20 cellular contexts compared by ENCODE assay signal in the genomic region with DNA sequence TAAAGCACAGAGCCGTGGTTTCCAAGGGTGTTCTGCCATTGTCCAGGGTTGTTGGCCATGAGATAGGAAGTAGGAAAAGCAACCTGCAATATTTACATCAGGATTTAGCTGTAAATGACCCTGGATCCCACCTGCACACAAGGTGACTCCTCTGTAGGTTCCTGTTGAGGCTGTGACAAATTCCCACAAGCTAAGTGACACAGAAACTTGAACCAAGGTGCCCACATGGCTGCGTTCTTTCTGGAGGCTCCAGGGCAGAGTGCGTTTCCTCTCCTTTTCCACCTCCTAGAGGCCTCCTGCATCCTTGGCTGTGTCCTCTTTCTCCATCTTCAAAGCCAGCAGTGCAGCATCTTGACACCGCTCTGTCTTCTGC. TPM values are rescaled to one million over a fixed set of nuclear protein-coding genes. Genes with fewer than 3 reads are reported as not detected.
A peak's percentile ranks its signal among the peaks of the same experiment; 100 is the strongest.
DNase-seq lines count a peak whose midpoint lies in the region; ATAC-seq and TF ChIP-seq lines count a peak whose summit lies in the region.
"Had no signal": no experiment of that assay in that cellular context is flagged by ENCODE, and none has a peak within 500 bp of the region (broad histone marks: within the 10 kb centered on the region; RNA-seq: fewer than 3 reads in every experiment).

No MANE protein-coding gene starts in this region.

- H3K4me1 Mint-ChIP-seq in activated T-helper 17 cell treated with anti-CD3 and anti-CD28 coated beads, Interleukin-2, amount 50 U/mL, for 72 hours: peaks cover 5% of the 10 kb centered on the region
- H3K4me1 Mint-ChIP-seq in endothelial cell (ENCODE audit: unreplicated experiment) (no peaks in the 10 kb centered on the region), osteocyte (ENCODE audit: unreplicated experiment) (no peaks in the 10 kb centered on the region)
- H3K4me1 Mint-ChIP-seq: CD4-positive, alpha-beta memory T cell had no signal

- H3K27me3 Mint-ChIP-seq in activated T-helper 17 cell treated with anti-CD3 and anti-CD28 coated beads, Interleukin-2, amount 50 U/mL, for 72 hours: no peaks in the 10 kb centered on the region
- H3K27me3 Mint-ChIP-seq in endothelial cell (ENCODE audit: unreplicated experiment): peaks cover 16% of the 10 kb centered on the region
- no peaks in the 10 kb centered on the region for H3K27me3 Mint-ChIP-seq in osteocyte (ENCODE audit: unreplicated experiment)
- H3K27me3 Mint-ChIP-seq: CD4-positive, alpha-beta memory T cell had no signal

- TF ChIP-seq CTCF in endothelial cell (IDR thresholded peaks at IDR 0.05; ENCODE audit: unreplicated experiment) (no peak), osteocyte (IDR thresholded peaks at IDR 0.05) (no peak)

- no peak overlapping the region for H3K4me3 Mint-ChIP-seq in activated T-helper 17 cell treated with anti-CD3 and anti-CD28 coated beads, Interleukin-2, amount 50 U/mL, for 72 hours
- H3K4me3 Mint-ChIP-seq in endothelial cell (ENCODE audit: unreplicated experiment) (peak overlapping the region; percentile 35), osteocyte (ENCODE audit: unreplicated experiment) (no peak overlapping the region)
- H3K4me3 Mint-ChIP-seq: CD4-positive, alpha-beta memory T cell had no signal

- DNase-seq in endothelial cell (ENCODE audit: low spot score) (no peak), osteocyte (ENCODE audit: extremely low spot score, unreplicated experiment) (peak; percentile 60), NCI-H1092 (lab: John Stamatoyannopoulos, UW) (no peak)
- DNase-seq in activated CD4-positive, alpha-beta T cell treated with anti-CD3 and anti-CD28 coated beads, Interleukin-2, amount 50 U/mL, for 48 hours: no peak
- DNase-seq: C1 segment of cervical spinal cord; CD4-positive, alpha-beta memory T cell; COR-L47; DMS79 treated with DMSO at 0.1 percent for 48 hours; GF-D8; HCEC 1CT had no signal

- no peak for ATAC-seq in activated T-helper 17 cell treated with anti-CD3 and anti-CD28 coated beads, Interleukin-2, amount 50 U/mL, for 72 hours (replicated peaks)
- ATAC-seq in GM18867 (IDR thresholded peaks at IDR 0.05; ENCODE audit: unreplicated experiment): no peak

- H3K27ac Mint-ChIP-seq in activated T-helper 17 cell treated with anti-CD3 and anti-CD28 coated beads, Interleukin-2, amount 50 U/mL, for 72 hours: peak overlapping the region; percentile 34
- no peak overlapping the region for H3K27ac Mint-ChIP-seq in endothelial cell (ENCODE audit: unreplicated experiment)
- H3K27ac Mint-ChIP-seq in osteocyte (ENCODE audit: unreplicated experiment): no peak overlapping the region

- no peaks in the 10 kb centered on the region for H3K9me3 Mint-ChIP-seq in activated T-helper 17 cell treated with anti-CD3 and anti-CD28 coated beads, Interleukin-2, amount 50 U/mL, for 72 hours
- H3K9me3 Mint-ChIP-seq in endothelial cell (ENCODE audit: unreplicated experiment) (peaks cover 11% of the 10 kb centered on the region), osteocyte (ENCODE audit: unreplicated experiment) (peaks cover 15% of the 10 kb centered on the region)

- H3K36me3 Mint-ChIP-seq in activated T-helper 17 cell treated with anti-CD3 and anti-CD28 coated beads, Interleukin-2, amount 50 U/mL, for 72 hours (ENCODE audit: low read depth): peaks cover 42% of the 10 kb centered on the region
- H3K36me3 Mint-ChIP-seq in endothelial cell (ENCODE audit: low read depth, unreplicated experiment) (peaks cover 57% of the 10 kb centered on the region), osteocyte (ENCODE audit: unreplicated experiment) (no peaks in the 10 kb centered on the region)

RNA-seq across cellular contexts. Expression of a gene that starts 11.9 kb away (rescaled TPM):
- 10 to 100 TPM; 27.1 to 30.7 TPM for total RNA-seq in activated T-helper 17 cell treated with anti-CD3 and anti-CD28 coated beads, Interleukin-2, amount 50 U/mL, for 72 hours
- 74.1 TPM for total RNA-seq in endothelial cell (ENCODE audit: unreplicated experiment)
- total RNA-seq in osteocyte: not detected in 2 replicates
- total RNA-seq: A172, Calu3, Daoy, GM23248, H1, H7 had no signal

RNA-seq across cellular contexts. Expression of a gene that starts 39.0 kb away (rescaled TPM):
- not detected for total RNA-seq in activated T-helper 17 cell treated with anti-CD3 and anti-CD28 coated beads, Interleukin-2, amount 50 U/mL, for 72 hours
- total RNA-seq in endothelial cell (ENCODE audit: unreplicated experiment) (not detected), osteocyte (not detected in 2 replicates)
- total RNA-seq: A172, A673, Calu3, Daoy, G401, GM23248, H1, H7 had no signal

Comparison
In these comparisons a context has a peak if more than half of its experiments do, and no peak if none do; other contexts are left out.
1. RNA of a gene that starts 11.9 kb away (total RNA-seq): 74.1 TPM in endothelial cell (single experiment) and 27.1 to 30.7 TPM in activated T-helper 17 cell treated with anti-CD3 and anti-CD28 coated beads, Interleukin-2, amount 50 U/mL, for 72 hours; not detected in osteocyte; every median in the first group is over 10 times any median in the second.